15 cellular contexts compared by ENCODE assay signal in the genomic region with DNA sequence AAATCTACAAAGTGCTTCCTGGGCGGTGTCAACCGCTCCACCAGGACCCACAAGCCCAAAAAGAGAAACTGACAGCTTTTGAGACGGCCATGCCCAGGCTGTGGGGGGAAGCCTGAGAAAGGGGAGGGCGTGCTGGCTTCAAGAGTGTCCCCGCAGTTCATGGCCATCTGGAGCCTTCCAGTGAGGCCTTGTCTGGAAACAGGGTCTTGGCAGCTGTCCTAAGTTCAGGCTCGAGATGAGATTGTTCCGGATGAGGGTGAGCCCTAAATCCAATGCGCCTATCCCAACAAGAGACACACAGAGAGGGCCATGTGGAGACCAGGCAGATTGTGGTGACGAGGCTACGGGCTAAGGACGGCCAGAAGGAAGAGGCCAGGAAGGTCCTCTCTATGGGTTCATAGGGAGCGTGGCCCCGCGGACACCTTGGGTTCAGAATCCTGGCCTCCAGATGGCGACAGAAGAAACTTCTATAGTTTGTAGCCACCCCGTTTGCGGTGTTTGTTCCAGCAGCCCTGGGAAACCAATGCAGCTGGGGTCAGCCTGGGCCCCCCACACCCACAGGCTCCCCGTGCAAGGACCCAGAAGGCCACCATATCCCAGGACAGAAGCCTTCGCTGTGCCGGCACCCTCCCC.
"Had no signal": no experiment of that assay in that cellular context is flagged by ENCODE, and none has a peak within 500 bp of the region (broad histone marks: within the 10 kb centered on the region; RNA-seq: fewer than 3 reads in every experiment).

No MANE protein-coding gene starts in this region.

- H3K27ac Mint-ChIP-seq: activated naive CD4-positive, alpha-beta T cell treated with anti-CD3 and anti-CD28 coated beads, Interleukin-2, amount 50 U/mL, for 24 hours; naive thymus-derived CD4-positive, alpha-beta T cell; stimulated activated effector memory CD8-positive, alpha-beta T cell treated with anti-CD3 and anti-CD28 coated beads, Interleukin-12 subunit alpha, Interleukin-12 subunit beta, amount 100 ng/mL, for 72 hours had no signal

- H3K4me3 Mint-ChIP-seq: activated naive CD4-positive, alpha-beta T cell treated with anti-CD3 and anti-CD28 coated beads, Interleukin-2, amount 50 U/mL, for 24 hours; naive thymus-derived CD4-positive, alpha-beta T cell; stimulated activated effector memory CD8-positive, alpha-beta T cell treated with anti-CD3 and anti-CD28 coated beads, Interleukin-12 subunit alpha, Interleukin-12 subunit beta, amount 100 ng/mL, for 72 hours had no signal

- H3K36me3 ChIP-seq: pancreas, sigmoid colon, stomach had no signal

- DNase-seq: activated CD4-positive, alpha-beta T cell treated with anti-CD3 and anti-CD28 coated beads, Interleukin-2, amount 50 U/mL, for 48 hours; activated gamma-delta T cell; dermis blood vessel endothelial cell; effector memory CD4-positive, alpha-beta T cell; mesenchymal stem cell; naive thymus-derived CD4-positive, alpha-beta T cell; pancreas; sigmoid colon; stimulated activated CD4-positive, alpha-beta T cell treated with anti-CD3 and anti-CD28 coated beads, Interleukin-4, amount 100 ng/mL, for 24 hours; stomach; T-helper 2 cell; testis had no signal

- H3K36me3 Mint-ChIP-seq: activated naive CD4-positive, alpha-beta T cell treated with anti-CD3 and anti-CD28 coated beads, Interleukin-2, amount 50 U/mL, for 24 hours; naive thymus-derived CD4-positive, alpha-beta T cell; stimulated activated effector memory CD8-positive, alpha-beta T cell treated with anti-CD3 and anti-CD28 coated beads, Interleukin-12 subunit alpha, Interleukin-12 subunit beta, amount 100 ng/mL, for 72 hours had no signal

- H3K4me3 ChIP-seq: pancreas, sigmoid colon, stomach, testis had no signal

- H3K27me3 Mint-ChIP-seq: activated naive CD4-positive, alpha-beta T cell treated with anti-CD3 and anti-CD28 coated beads, Interleukin-2, amount 50 U/mL, for 24 hours; naive thymus-derived CD4-positive, alpha-beta T cell had no signal

- H3K27me3 ChIP-seq: pancreas, stomach, testis had no signal

- H3K27ac ChIP-seq: pancreas, sigmoid colon, stomach, testis had no signal

- ATAC-seq: naive thymus-derived CD4-positive, alpha-beta T cell; pancreas; stimulated activated effector memory CD8-positive, alpha-beta T cell treated with anti-CD3 and anti-CD28 coated beads, Interleukin-12 subunit alpha, Interleukin-12 subunit beta, amount 100 ng/mL, for 72 hours had no signal

- H3K9me3 ChIP-seq: pancreas, sigmoid colon, stomach, testis had no signal

- FAIRE-seq: bronchial epithelial cell, pancreas had no signal

- H3K9me3 Mint-ChIP-seq: activated naive CD4-positive, alpha-beta T cell treated with anti-CD3 and anti-CD28 coated beads, Interleukin-2, amount 50 U/mL, for 24 hours; naive thymus-derived CD4-positive, alpha-beta T cell; stimulated activated effector memory CD8-positive, alpha-beta T cell treated with anti-CD3 and anti-CD28 coated beads, Interleukin-12 subunit alpha, Interleukin-12 subunit beta, amount 100 ng/mL, for 72 hours had no signal

- H3K4me1 ChIP-seq: testis had no signal
